ENCODE assay signal across 1 cellular context in genomic region chr1:207032528-207033017, GRCh38.
TF ChIP-seq lines count a peak whose summit lies in the region.

Gene C1orf116 (minus strand): TSS chr1:207032756. CDS start chr1:207027598, 5,158 bp downstream.

TF ChIP-seq in K562, 482 proteins besides CTCF, POLR2A, EP300 and RAD21 (continued from another document):
- TF ChIP-seq, protein P1, sequence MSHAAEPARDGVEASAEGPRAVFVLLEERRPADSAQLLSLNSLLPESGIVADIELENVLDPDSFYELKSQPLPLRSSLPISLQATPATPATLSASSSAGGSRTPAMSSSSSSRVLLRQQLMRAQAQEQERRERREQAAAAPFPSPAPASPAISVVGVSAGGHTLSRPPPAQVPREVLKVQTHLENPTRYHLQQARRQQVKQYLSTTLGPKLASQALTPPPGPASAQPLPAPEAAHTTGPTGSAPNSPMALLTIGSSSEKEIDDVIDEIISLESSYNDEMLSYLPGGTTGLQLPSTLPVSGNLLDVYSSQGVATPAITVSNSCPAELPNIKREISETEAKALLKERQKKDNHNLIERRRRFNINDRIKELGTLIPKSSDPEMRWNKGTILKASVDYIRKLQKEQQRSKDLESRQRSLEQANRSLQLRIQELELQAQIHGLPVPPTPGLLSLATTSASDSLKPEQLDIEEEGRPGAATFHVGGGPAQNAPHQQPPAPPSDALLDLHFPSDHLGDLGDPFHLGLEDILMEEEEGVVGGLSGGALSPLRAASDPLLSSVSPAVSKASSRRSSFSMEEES (CRISPR knock-in tag; IDR thresholded peaks at IDR 0.05) = no peak
- TF ChIP-seq DPF2 (IDR thresholded peaks at IDR 0.05) (peak; percentile 65), NR4A1 (CRISPR knock-in tag; IDR thresholded peaks at IDR 0.05) (no peak), NR4A1 (tag; IDR thresholded peaks at IDR 0.05) (no peak), LCOR (CRISPR knock-in tag; IDR thresholded peaks at IDR 0.05) (0 out of 2 replicates have a peak, but pooled peaks have one; percentile 35), MBD2 (IDR thresholded peaks at IDR 0.05; ENCODE audit: borderline replicate concordance, low read depth) (0 out of 2 replicates have a peak, but pooled peaks have one; percentile 30), NONO (IDR thresholded peaks at IDR 0.05; ENCODE audit: low read depth in 2 of 2, low read length in 1 of 2) (no peak), RCOR1 (IDR thresholded peaks at IDR 0.05; ENCODE audit: borderline replicate concordance in 1 of 2, low read depth in 2 of 2, low read length in 2 of 2) (peak in 1 of 2 experiments; percentile 75; a peak in 2 of 4 replicates), MLLT1 (IDR thresholded peaks at IDR 0.05) (0 out of 4 replicates have a peak, but pooled peaks of 1 of the 2 experiments have one; percentile 15), ZEB2 (IDR thresholded peaks at IDR 0.05) (peak; percentile 88), CREM (IDR thresholded peaks at IDR 0.05; ENCODE audit: low read depth) (no peak), ATF7 (IDR thresholded peaks at IDR 0.05) (no peak; the same call in 1 of the 2 replicates), MAFF (IDR thresholded peaks at IDR 0.05; ENCODE audit: low read length) (peak; percentile 29; the same call in 1 of the 2 replicates), PHF21A (IDR thresholded peaks at IDR 0.05; ENCODE audit: borderline replicate concordance, low read depth) (0 out of 2 replicates have a peak, but pooled peaks have one; percentile 46), ZBTB40 (IDR thresholded peaks at IDR 0.05) (peak; percentile 79), ZBTB40 (CRISPR knock-in tag; IDR thresholded peaks at IDR 0.05) (no peak), SIN3A (IDR thresholded peaks at IDR 0.05; ENCODE audit: borderline replicate concordance in 2 of 2, control insufficient read depth in 1 of 2, low read depth in 2 of 2, low read length in 2 of 2) (peak in 1 of 2 experiments; percentile 54; a peak in 1 of 4 replicates), SMARCB1 (IDR thresholded peaks at IDR 0.05; ENCODE audit: insufficient read length, low read depth) (no peak)
- TF ChIP-seq, protein P2, sequence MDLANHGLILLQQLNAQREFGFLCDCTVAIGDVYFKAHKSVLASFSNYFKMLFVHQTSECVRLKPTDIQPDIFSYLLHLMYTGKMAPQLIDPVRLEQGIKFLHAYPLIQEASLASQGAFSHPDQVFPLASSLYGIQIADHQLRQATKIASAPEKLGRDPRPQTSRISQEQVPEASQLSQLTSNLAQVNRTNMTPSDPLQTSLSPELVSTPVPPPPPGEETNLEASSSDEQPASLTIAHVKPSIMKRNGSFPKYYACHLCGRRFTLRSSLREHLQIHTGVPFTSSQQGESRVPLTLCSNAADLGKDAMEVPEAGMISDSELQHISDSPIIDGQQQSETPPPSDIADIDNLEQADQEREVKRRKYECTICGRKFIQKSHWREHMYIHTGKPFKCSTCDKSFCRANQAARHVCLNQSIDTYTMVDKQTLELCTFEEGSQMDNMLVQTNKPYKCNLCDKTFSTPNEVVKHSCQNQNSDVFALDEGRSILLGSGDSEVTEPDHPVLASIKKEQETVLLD (IDR thresholded peaks at IDR 0.05) = no peak
- TF ChIP-seq, protein P3, sequence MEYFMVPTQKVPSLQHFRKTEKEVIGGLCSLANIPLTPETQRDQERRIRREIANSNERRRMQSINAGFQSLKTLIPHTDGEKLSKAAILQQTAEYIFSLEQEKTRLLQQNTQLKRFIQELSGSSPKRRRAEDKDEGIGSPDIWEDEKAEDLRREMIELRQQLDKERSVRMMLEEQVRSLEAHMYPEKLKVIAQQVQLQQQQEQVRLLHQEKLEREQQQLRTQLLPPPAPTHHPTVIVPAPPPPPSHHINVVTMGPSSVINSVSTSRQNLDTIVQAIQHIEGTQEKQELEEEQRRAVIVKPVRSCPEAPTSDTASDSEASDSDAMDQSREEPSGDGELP (CRISPR knock-in tag; IDR thresholded peaks at IDR 0.05; ENCODE audit: borderline replicate concordance) = peak; percentile 97
